Comparison of ENCODE assay signal across 20 cellular contexts in the genomic region with DNA sequence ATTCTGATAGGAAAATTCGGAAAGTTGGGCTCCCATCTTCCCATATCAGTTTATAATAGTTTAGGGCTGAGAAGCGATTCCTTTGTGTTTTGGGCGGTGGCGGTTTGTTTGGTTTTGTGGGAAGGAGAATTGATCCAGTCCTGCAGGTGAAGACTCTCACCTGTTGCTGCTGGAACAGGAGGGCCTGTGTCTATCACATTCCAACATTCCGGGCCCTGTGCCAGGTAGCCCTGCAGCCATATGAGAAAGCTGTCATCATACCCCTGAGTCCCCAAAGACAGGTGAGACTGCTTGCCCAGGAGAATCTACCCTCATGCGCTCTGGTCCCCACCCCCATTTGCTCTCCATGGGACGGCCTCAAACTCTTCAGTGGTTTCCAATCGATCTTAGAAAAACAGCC.
DNase-seq lines count a peak whose midpoint lies in the region; TF ChIP-seq lines count a peak whose summit lies in the region.
"Had no signal": no experiment of that assay in that cellular context is flagged by ENCODE, and none has a peak within 500 bp of the region (broad histone marks: within the 10 kb centered on the region; RNA-seq: fewer than 3 reads in every experiment).

No MANE protein-coding gene starts in this region.

- intact Hi-C loops in thyroid gland (cut with DNase I): no loop called here

- POLR2A ChIA-PET in activated CD4-positive, alpha-beta T cell treated with anti-CD3 and anti-CD28 coated beads, Interleukin-2, amount 10 ng/mL, durations not matched to agents 7 days and 5 days (lab: Charles Lee): no interaction called here

- H3K36me3 Mint-ChIP-seq in endothelial cell (ENCODE audit: low read depth, unreplicated experiment): peaks cover 78% of the 10 kb centered on the region
- H3K36me3 Mint-ChIP-seq in activated CD4-positive, alpha-beta T cell treated with anti-CD3 and anti-CD28 coated beads, Interleukin-2, amount 10 ng/mL, durations not matched to agents 7 days and 5 days (ENCODE audit: low read depth): no peaks in the 10 kb centered on the region
- H3K36me3 Mint-ChIP-seq: activated naive CD8-positive, alpha-beta T cell treated with anti-CD3 and anti-CD28 coated beads, Interleukin-2, amount 10 ng/mL, durations not matched to agents 7 days and 5 days had no signal

- no peak for TF ChIP-seq POLR2A in thyroid gland (IDR thresholded peaks at IDR 0.05)

- no peaks in the 10 kb centered on the region for H3K36me3 ChIP-seq in thyroid gland
- H3K36me3 ChIP-seq: cardiac muscle cell had no signal

- no peak overlapping the region for H3K27ac ChIP-seq in thyroid gland
- H3K27ac ChIP-seq: 22Rv1, BLaER1, cardiac muscle cell, SJSA1 had no signal

- H3K4me3 ChIP-seq in thyroid gland (replicated peaks in 1 of 3): no peak overlapping the region
- H3K4me3 ChIP-seq: BLaER1, cardiac muscle cell, SJSA1 had no signal

- peak overlapping the region; percentile 73 for H3K4me3 Mint-ChIP-seq in endothelial cell (ENCODE audit: unreplicated experiment)
- H3K4me3 Mint-ChIP-seq in activated CD4-positive, alpha-beta T cell treated with anti-CD3 and anti-CD28 coated beads, Interleukin-2, amount 10 ng/mL, durations not matched to agents 7 days and 5 days: no peak overlapping the region
- H3K4me3 Mint-ChIP-seq: activated CD4-positive, alpha-beta T cell treated with anti-CD3 and anti-CD28 coated beads, Interleukin-2, amount 10 ng/mL, durations not matched to agents 24 days and 14 days; activated naive CD8-positive, alpha-beta T cell treated with anti-CD3 and anti-CD28 coated beads, Interleukin-2, amount 10 ng/mL, durations not matched to agents 7 days and 5 days; nephron had no signal

- H3K27me3 Mint-ChIP-seq in endothelial cell (ENCODE audit: unreplicated experiment): peaks cover 12% of the 10 kb centered on the region
- peaks cover 6% of the 10 kb centered on the region for H3K27me3 Mint-ChIP-seq in activated CD4-positive, alpha-beta T cell treated with anti-CD3 and anti-CD28 coated beads, Interleukin-2, amount 10 ng/mL, durations not matched to agents 7 days and 5 days

- H3K27me3 ChIP-seq in thyroid gland: no peaks in the 10 kb centered on the region
- H3K27me3 ChIP-seq: BLaER1, SJSA1 had no signal

- H3K4me1 Mint-ChIP-seq in endothelial cell (ENCODE audit: unreplicated experiment): peaks cover 40% of the 10 kb centered on the region
- H3K4me1 Mint-ChIP-seq in activated CD4-positive, alpha-beta T cell treated with anti-CD3 and anti-CD28 coated beads, Interleukin-2, amount 10 ng/mL, durations not matched to agents 7 days and 5 days: peaks cover 31% of the 10 kb centered on the region

- no peak for TF ChIP-seq CTCF in endothelial cell (IDR thresholded peaks at IDR 0.05; ENCODE audit: unreplicated experiment)
- TF ChIP-seq CTCF in thyroid gland (IDR thresholded peaks at IDR 0.05): no peak

- WGBS in thyroid gland, 2 donors: 57 to 70% methylated on average over 8 of the region's 8 CpGs

- peaks cover 6 to 11% of the 10 kb centered on the region in 2 donors for H3K4me1 ChIP-seq in thyroid gland

- peak; percentile 26 for DNase-seq in DMS153 (lab: John Stamatoyannopoulos, UW)
- no peak for DNase-seq in DMS153 treated with DMSO at 0.1 percent for 48 hours (lab: John Stamatoyannopoulos, UW; ENCODE audit: unreplicated experiment)
- peak; percentile 87 for DNase-seq in NCI-H69 (lab: John Stamatoyannopoulos, UW)
- DNase-seq in endothelial cell (ENCODE audit: low spot score): no peak
- DNase-seq in thyroid gland: peak; percentile 31 to 42
- no peak for DNase-seq in activated CD4-positive, alpha-beta T cell treated with anti-CD3 and anti-CD28 coated beads, Interleukin-2, amount 10 ng/mL, durations not matched to agents 7 days and 5 days
- DNase-seq in AG08395 (ENCODE audit: low spot score): no peak
- no peak for DNase-seq in NOMO-1 treated with DMSO at 0.1 percent for 48 hours (lab: John Stamatoyannopoulos, UW; ENCODE audit: unreplicated experiment)
- DNase-seq: activated CD4-positive, alpha-beta T cell treated with anti-CD3 and anti-CD28 coated beads, Interleukin-2, amount 10 ng/mL, durations not matched to agents 24 days and 14 days; activated naive CD8-positive, alpha-beta T cell treated with anti-CD3 and anti-CD28 coated beads, Interleukin-2, amount 10 ng/mL, durations not matched to agents 7 days and 5 days; activated T-cell treated with anti-CD3 and anti-CD28 coated beads, Interleukin-2, amount 50 U/mL, for 1 hour; DND-41; effector memory CD4-positive, alpha-beta T cell; NCI-H2081 treated with DMSO at 0.1 percent for 48 hours; T-helper 9 cell had no signal

- no peaks in the 10 kb centered on the region for H3K9me3 ChIP-seq in thyroid gland
- H3K9me3 ChIP-seq: BLaER1, SJSA1 had no signal

- CTCF ChIA-PET in activated CD4-positive, alpha-beta T cell treated with anti-CD3 and anti-CD28 coated beads, Interleukin-2, amount 10 ng/mL, durations not matched to agents 7 days and 5 days (lab: Charles Lee): no interaction called here

- no peaks in the 10 kb centered on the region for H3K9me3 Mint-ChIP-seq in endothelial cell (ENCODE audit: unreplicated experiment)
- no peaks in the 10 kb centered on the region for H3K9me3 Mint-ChIP-seq in activated CD4-positive, alpha-beta T cell treated with anti-CD3 and anti-CD28 coated beads, Interleukin-2, amount 10 ng/mL, durations not matched to agents 7 days and 5 days
- H3K9me3 Mint-ChIP-seq: activated CD4-positive, alpha-beta T cell treated with anti-CD3 and anti-CD28 coated beads, Interleukin-2, amount 10 ng/mL, durations not matched to agents 24 days and 14 days; activated naive CD8-positive, alpha-beta T cell treated with anti-CD3 and anti-CD28 coated beads, Interleukin-2, amount 10 ng/mL, durations not matched to agents 7 days and 5 days; nephron had no signal

- no peak overlapping the region for H3K27ac Mint-ChIP-seq in endothelial cell (ENCODE audit: unreplicated experiment)
- no peak overlapping the region for H3K27ac Mint-ChIP-seq in activated CD4-positive, alpha-beta T cell treated with anti-CD3 and anti-CD28 coated beads, Interleukin-2, amount 10 ng/mL, durations not matched to agents 7 days and 5 days
- H3K27ac Mint-ChIP-seq: activated CD4-positive, alpha-beta T cell treated with anti-CD3 and anti-CD28 coated beads, Interleukin-2, amount 10 ng/mL, durations not matched to agents 24 days and 14 days; activated naive CD8-positive, alpha-beta T cell treated with anti-CD3 and anti-CD28 coated beads, Interleukin-2, amount 10 ng/mL, durations not matched to agents 7 days and 5 days had no signal

Comparison
In these comparisons a context has a peak if more than half of its experiments do, and no peak if none do; other contexts are left out.
1. DNase-seq: peak in DMS153 (single experiment), NCI-H69 (single experiment) and thyroid gland (2 of 2); none in DMS153 treated with DMSO at 0.1 percent for 48 hours (single experiment), endothelial cell (single experiment), activated CD4-positive, alpha-beta T cell treated with anti-CD3 and anti-CD28 coated beads, Interleukin-2, amount 10 ng/mL, durations not matched to agents 7 days and 5 days (single experiment), AG08395 (single experiment) and NOMO-1 treated with DMSO at 0.1 percent for 48 hours (single experiment).